In the genomic region with DNA sequence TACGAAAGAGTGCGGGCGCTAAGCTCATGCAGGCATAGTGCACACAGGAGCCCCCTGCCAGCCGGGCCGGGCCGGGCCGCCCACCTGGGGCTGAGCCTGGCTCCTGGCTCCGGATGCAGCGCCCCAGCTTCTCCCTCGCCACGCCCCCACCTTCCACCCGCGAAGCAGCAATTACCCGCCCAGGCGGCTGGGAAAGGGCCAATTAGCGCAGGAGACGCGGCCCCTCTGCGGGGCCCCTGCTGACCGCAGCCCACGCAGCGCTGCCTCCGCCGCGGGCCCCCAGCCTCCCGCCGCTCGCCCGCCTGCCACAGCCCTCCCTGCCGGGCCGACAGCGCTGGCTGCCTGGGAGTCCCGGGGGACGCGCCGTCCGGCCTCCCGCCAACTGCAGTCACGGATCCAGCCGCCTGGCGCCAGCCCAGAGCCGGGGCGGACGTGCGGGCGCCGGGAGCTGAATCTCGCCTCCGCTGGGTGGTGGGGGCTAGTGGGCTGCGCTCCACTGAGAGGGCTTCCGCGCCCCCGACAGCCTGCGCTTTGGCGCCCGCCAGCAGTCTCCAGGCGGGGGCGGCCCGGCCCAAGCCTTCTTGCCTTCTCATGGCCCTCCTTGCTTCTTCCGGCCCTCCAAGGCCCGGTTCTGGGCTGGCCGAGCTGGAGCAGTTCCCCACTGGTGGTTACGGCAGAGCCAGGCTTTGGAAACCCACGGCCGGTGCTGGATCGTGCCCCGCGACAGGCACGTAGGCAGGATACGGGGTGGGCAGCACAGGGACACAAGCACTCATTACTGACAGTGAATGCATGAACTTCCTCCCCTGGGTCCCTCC, we compare ENCODE assay signal across 8 cellular contexts. TPM values are rescaled to one million over a fixed set of nuclear protein-coding genes. Genes with fewer than 3 reads are reported as not detected.
A peak's percentile ranks its signal among the peaks of the same experiment; 100 is the strongest.
DNase-seq lines count a peak whose midpoint lies in the region; ATAC-seq and TF ChIP-seq lines count a peak whose summit lies in the region.

No MANE protein-coding gene starts in this region.

- H3K4me3 ChIP-seq in HFF-Myc (replicated peaks; ENCODE audit: low read depth, low read length) (peak overlapping the region; percentile 34), testis (peak overlapping the region; percentile 54 to 59)

- no peaks in the 10 kb centered on the region for H3K9me3 Mint-ChIP-seq in activated naive CD4-positive, alpha-beta T cell treated with anti-CD3 and anti-CD28 coated beads for 36 hours

- no peaks in the 10 kb centered on the region for H3K27me3 ChIP-seq in testis

- ATAC-seq in omental fat pad (ENCODE audit: low FRiP score), result peak; percentile 78

- H3K27me3 Mint-ChIP-seq in activated naive CD4-positive, alpha-beta T cell treated with anti-CD3 and anti-CD28 coated beads for 36 hours (ENCODE audit: low read depth), result peaks cover 4% of the 10 kb centered on the region

- H3K36me3 Mint-ChIP-seq in activated naive CD4-positive, alpha-beta T cell treated with anti-CD3 and anti-CD28 coated beads for 36 hours (ENCODE audit: low read depth), result no peaks in the 10 kb centered on the region

- H3K4me3 Mint-ChIP-seq in activated naive CD4-positive, alpha-beta T cell treated with anti-CD3 and anti-CD28 coated beads for 36 hours, result peak overlapping the region; percentile 75

- peak overlapping the region; percentile 34 to 66 for H3K27ac ChIP-seq in testis

- no peak for TF ChIP-seq POLR2A in testis (IDR thresholded peaks at IDR 0.05)

- no peaks in the 10 kb centered on the region for H3K36me3 ChIP-seq in testis (ENCODE audit: low read depth, missing control alignments)

- 0% methylated on average over 43 of the region's 70 CpGs; no CpG with 5 or more reads in 1 of the 2 donors for WGBS in testis, 2 donors

- H3K27ac Mint-ChIP-seq in activated naive CD4-positive, alpha-beta T cell treated with anti-CD3 and anti-CD28 coated beads for 36 hours, result peak overlapping the region; percentile 18

- DNase-seq in D341Med (ENCODE audit: low spot score), result peak; percentile 88
- no peak for DNase-seq in HFF-Myc (ENCODE audit: extremely low read depth, low read depth)
- DNase-seq in RPMI8226, result peak; percentile 74
- peak; percentile 76 for DNase-seq in activated naive CD4-positive, alpha-beta T cell treated with anti-CD3 and anti-CD28 coated beads for 36 hours
- DNase-seq in head of caudate nucleus, result peak; percentile 42 to 91 (median 76)
- peak; percentile 40 for DNase-seq in omental fat pad (ENCODE audit: low spot score)
- peak; percentile 81 for DNase-seq in testis
- DNase-seq in middle frontal gyrus (ENCODE audit: extremely low spot score, low spot score), result no peak

- H3K9me3 ChIP-seq in testis, result no peaks in the 10 kb centered on the region

- H3K4me1 ChIP-seq in testis, result peaks cover 14% of the 10 kb centered on the region

- peaks cover 5% of the 10 kb centered on the region for H3K4me1 Mint-ChIP-seq in activated naive CD4-positive, alpha-beta T cell treated with anti-CD3 and anti-CD28 coated beads for 36 hours (ENCODE audit: low read depth)

- intact Hi-C loops in activated naive CD4-positive, alpha-beta T cell treated with anti-CD3 and anti-CD28 coated beads for 36 hours (cut with micrococcal nuclease), result loop anchor here (1.0 to 2.0 kb wide), 3 partner anchors 29 to 119 kb away; no protein-coding TSS in a partner anchor
- intact Hi-C loops in head of caudate nucleus (cut with DNase I) (loop anchor here (10.0 kb wide), 1 partner anchor 141 kb away; the partner anchor contains the start of genes B3GNT9, FBXL8 and TRADD), testis (cut with DNase I; ENCODE audit: low total_unique reads) (no loop called here)

- TF ChIP-seq CTCF in HFF-Myc (IDR thresholded peaks at IDR 0.05; ENCODE audit: low read depth, low read length, missing control alignments) (no peak), omental fat pad (IDR thresholded peaks at IDR 0.05) (no peak), testis (IDR thresholded peaks at IDR 0.05) (peak in 1 of 3 experiments; percentile 20)

- CTCF ChIA-PET in activated naive CD4-positive, alpha-beta T cell treated with anti-CD3 and anti-CD28 coated beads for 36 hours (lab: Charles Lee), result interaction anchor here (0.6 to 10.3 kb wide), 16 partner anchors 9 to 315 kb away, joined by 3 to 163 read pairs (median 3); partner anchors contain the start of genes B3GNT9, CES4A and NOL3

RNA-seq across cellular contexts. Expression of gene CBFB, which starts 14.9 kb away (rescaled TPM):
- 10 to 100 TPM; 79.6 to 86.8 TPM for total RNA-seq in activated naive CD4-positive, alpha-beta T cell treated with anti-CD3 and anti-CD28 coated beads for 36 hours
- total RNA-seq in omental fat pad, result 10 to 100 TPM; 30.3 to 77.6 (median 35.4) TPM
- total RNA-seq in testis, result 10 to 100 TPM; 23.3 to 34.9 TPM
- polyA plus RNA-seq in testis (ENCODE audit: insufficient read depth, low read depth, low replicate concordance), result 15.3 TPM

RNA-seq across cellular contexts. Expression of gene CES4A, which starts 25.6 kb away (rescaled TPM):
- 1 to 10 TPM; 4.9 to 5.1 TPM for total RNA-seq in activated naive CD4-positive, alpha-beta T cell treated with anti-CD3 and anti-CD28 coated beads for 36 hours
- total RNA-seq in omental fat pad (10 to 100 TPM in 3 of 4 donors, 1 to 10 TPM in 1; 4.4 to 48.1 (median 14.3) TPM), testis (10 to 100 TPM; 17.0 to 25.0 TPM)
- 12.2 TPM for polyA plus RNA-seq in testis (ENCODE audit: insufficient read depth, low read depth, low replicate concordance)

RNA-seq across cellular contexts. Expression of gene CES3, which starts 53.0 kb away (rescaled TPM):
- total RNA-seq in activated naive CD4-positive, alpha-beta T cell treated with anti-CD3 and anti-CD28 coated beads for 36 hours, result under 1 TPM; 0.17 to 0.55 TPM
- total RNA-seq in omental fat pad (1 to 10 TPM in 1 of 4 donors, under 1 TPM in 3; 0.31 to 1.6 (median 0.84) TPM), testis (1 to 10 TPM; 4.1 to 4.5 TPM)
- polyA plus RNA-seq in testis (ENCODE audit: insufficient read depth, low read depth, low replicate concordance), result 1.5 TPM

Comparison
In these comparisons a context has a peak if more than half of its experiments do, and no peak if none do; other contexts are left out.
1. DNase-seq: peak in D341Med (single experiment), RPMI8226 (single experiment), activated naive CD4-positive, alpha-beta T cell treated with anti-CD3 and anti-CD28 coated beads for 36 hours (single experiment), head of caudate nucleus (42 of 42), omental fat pad (single experiment) and testis (single experiment); none in HFF-Myc (single experiment) and middle frontal gyrus (single experiment).